In genomic region chr6:170182093-170182780, GRCh38 we compare ENCODE assay signal across 17 cellular contexts.
"Had no signal": no experiment of that assay in that cellular context is flagged by ENCODE, and none has a peak within 500 bp of the region (broad histone marks: within the 10 kb centered on the region; RNA-seq: fewer than 3 reads in every experiment).

No MANE protein-coding gene starts in this region.

- H3K36me3 Mint-ChIP-seq: activated naive CD8-positive, alpha-beta T cell; naive thymus-derived CD8-positive, alpha-beta T cell; T-cell had no signal

- H3K4me3 ChIP-seq: body of pancreas, colonic mucosa, tibial nerve, uterus had no signal

- H3K27ac ChIP-seq: body of pancreas, colonic mucosa, neutrophil, tibial nerve, uterus had no signal

- H3K27me3 Mint-ChIP-seq: activated B cell treated with CpG ODN at 0.5 μM for 24 hours; activated naive CD8-positive, alpha-beta T cell; naive thymus-derived CD8-positive, alpha-beta T cell; stimulated activated naive CD8-positive, alpha-beta T cell treated with anti-CD3 and anti-CD28 coated beads, Interleukin-15, Interleukin-2, amounts not matched to agents 100 ng/mL and 50 ng/mL, for 24 hours; T-cell had no signal

- H3K4me1 Mint-ChIP-seq: activated B cell treated with CpG ODN at 0.5 μM for 24 hours had no signal

- H3K4me3 Mint-ChIP-seq: activated B cell treated with CpG ODN at 0.5 μM for 24 hours; activated naive CD8-positive, alpha-beta T cell; stimulated activated naive CD8-positive, alpha-beta T cell treated with anti-CD3 and anti-CD28 coated beads, Interleukin-15, Interleukin-2, amounts not matched to agents 100 ng/mL and 50 ng/mL, for 24 hours; T-cell had no signal

- H3K27me3 ChIP-seq: body of pancreas, colonic mucosa, neutrophil, tibial nerve, uterus had no signal

- H3K36me3 ChIP-seq: colonic mucosa, neutrophil, tibial nerve, uterus had no signal

- DNase-seq: activated B cell treated with CpG ODN at 0.5 μM for 24 hours; activated CD4-positive, alpha-beta T cell treated with anti-CD3 and anti-CD28 coated beads for 4 hours; activated gamma-delta T cell; left cardiac atrium; mesenchymal stem cell; naive thymus-derived CD8-positive, alpha-beta T cell; stimulated activated CD4-positive, alpha-beta T cell treated with anti-CD3 and anti-CD28 coated beads, Interleukin-2, amount 100 ng/mL, for 24 hours; uterus had no signal

- ATAC-seq: body of pancreas; esophagus mucosa; left cardiac atrium; naive thymus-derived CD8-positive, alpha-beta T cell; SK-N-SH treated with all-trans-retinoic acid at 6 μM for 48 hours; T-cell had no signal

- H3K9me3 ChIP-seq: body of pancreas, colonic mucosa, neutrophil, uterus had no signal

- H3K27ac Mint-ChIP-seq: activated B cell treated with CpG ODN at 0.5 μM for 24 hours; activated naive CD8-positive, alpha-beta T cell; stimulated activated naive CD8-positive, alpha-beta T cell treated with anti-CD3 and anti-CD28 coated beads, Interleukin-15, Interleukin-2, amounts not matched to agents 100 ng/mL and 50 ng/mL, for 24 hours had no signal

- H3K9me3 Mint-ChIP-seq: activated B cell treated with CpG ODN at 0.5 μM for 24 hours had no signal

- H3K4me1 ChIP-seq: colonic mucosa, uterus had no signal
